Comparison of ENCODE assay signal across 9 cellular contexts in the genomic region with DNA sequence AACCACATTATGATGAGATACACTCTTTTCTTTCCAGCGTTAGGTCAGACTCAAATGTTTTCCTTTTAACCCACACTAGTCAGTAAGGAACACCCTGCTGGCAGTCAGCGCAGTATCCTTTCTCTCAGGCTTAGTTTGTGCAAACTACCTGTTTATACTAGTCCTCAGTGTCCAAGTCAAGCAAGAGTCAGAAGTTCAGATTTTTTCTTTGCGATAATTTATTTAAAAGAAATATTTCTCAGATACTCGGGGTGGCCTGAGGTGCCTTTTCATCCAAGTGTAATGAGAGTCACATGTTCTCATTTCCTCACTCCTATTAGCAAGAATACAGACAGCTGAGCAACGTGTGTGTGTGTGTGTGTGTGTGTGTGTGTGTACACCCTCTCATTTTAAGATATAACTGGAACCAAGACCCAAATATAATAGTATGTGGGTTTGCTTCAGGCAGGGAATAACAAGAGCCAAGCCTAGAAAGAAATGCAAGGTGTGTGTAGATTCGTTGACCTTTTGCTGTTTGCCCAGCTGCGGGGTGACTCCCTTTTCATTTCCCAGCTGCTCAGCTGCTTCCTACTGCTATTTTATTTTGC.
DNase-seq lines count a peak whose midpoint lies in the region; ATAC-seq and TF ChIP-seq lines count a peak whose summit lies in the region.
"Had no signal": no experiment of that assay in that cellular context is flagged by ENCODE, and none has a peak within 500 bp of the region (broad histone marks: within the 10 kb centered on the region; RNA-seq: fewer than 3 reads in every experiment).

No MANE protein-coding gene starts in this region.

- H4K20me1 ChIP-seq in IMR-90 (ENCODE audit: insufficient read depth, low read length) (no peaks in the 10 kb centered on the region), SK-N-SH (ENCODE audit: insufficient read depth) (no peaks in the 10 kb centered on the region)

- H3K4ac ChIP-seq in IMR-90 (ENCODE audit: low read depth, low read length) = 0 out of 2 replicates have a peak overlapping the region, but pooled peaks have one; percentile 7

- TF ChIP-seq RAD21 in IMR-90 (IDR thresholded peaks at IDR 0.05; ENCODE audit: low read length) (no peak), SK-N-SH (IDR thresholded peaks at IDR 0.05; ENCODE audit: low read length) (no peak)

- no peak overlapping the region for H4K91ac ChIP-seq in IMR-90 (ENCODE audit: insufficient read depth, low read depth, low read length)

- H3K9me1 ChIP-seq in IMR-90 (ENCODE audit: insufficient read depth, low read length) = peaks cover 9% of the 10 kb centered on the region

- no peak overlapping the region for H2AK5ac ChIP-seq in IMR-90 (ENCODE audit: low read depth, low read length)

- H3K9me2 ChIP-seq in SK-N-SH = no peaks in the 10 kb centered on the region

- TF ChIP-seq EP300 in SK-N-SH (IDR thresholded peaks at IDR 0.05; ENCODE audit: borderline replicate concordance in 1 of 2, low read depth in 1 of 2, low read length in 1 of 2) = no peak

- H3K4me1 ChIP-seq in IMR-90 (ENCODE audit: control insufficient read depth, insufficient read depth, low read length) (peaks cover 6% of the 10 kb centered on the region), SK-N-SH (ENCODE audit: control insufficient read depth in 1 of 2, insufficient read depth in 2 of 2, low read depth in 1 of 2, low read length in 1 of 2) (peaks cover 10 to 29% of the 10 kb centered on the region in 2 experiments; a peak in 3 of 4 replicates), heart left ventricle (peaks cover 0 to 20% (median 7%) of the 10 kb centered on the region in 12 donors), skeletal muscle satellite cell (ENCODE audit: control insufficient read depth, insufficient read depth, low read length) (peaks cover 27% of the 10 kb centered on the region)

- peak overlapping the region in 1 of 2 experiments; percentile 47; a peak in 1 of 4 replicates for H4K8ac ChIP-seq in IMR-90 (ENCODE audit: low read depth in 2 of 2, low read length in 2 of 2)

- WGBS in IMR-90 (ENCODE audit: extremely low coverage in 2 of 2, insufficient read length in 1 of 2), 2 experiments = no CpG with 5 or more reads among the region's 7 CpGs
- 40% methylated on average over 7 of the region's 7 CpGs for WGBS in SK-N-SH (ENCODE audit: low lambda C conversion rate)
- WGBS in heart left ventricle, 4 donors = 20 to 28% (median 23%) methylated on average over 7 of the region's 7 CpGs

- POLR2A ChIA-PET in IMR-90 (lab: Charles Lee; ENCODE audit: unreplicated experiment) = no interaction called here
- POLR2A ChIA-PET in SK-N-SH (lab: Yijun Ruan, JAX) = interaction anchor here (0.6 kb wide), 1 partner anchor 106 kb away, joined by 3 read pairs; no protein-coding TSS in a partner anchor

- H3K4me3 ChIP-seq in IMR-90 (ENCODE audit: insufficient read depth, low read depth, low read length) (no peak overlapping the region), SK-N-SH (ENCODE audit: low read depth in 2 of 2, low read length in 1 of 2) (no peak overlapping the region), heart left ventricle (peak overlapping the region in 6 of 12 donors; percentile 13 to 44 (median 20)), skeletal muscle satellite cell (ENCODE audit: low read length) (no peak overlapping the region)
- H3K4me3 ChIP-seq: GM12878 had no signal

- H4K5ac ChIP-seq in IMR-90 (ENCODE audit: low read depth, low read length) = 0 out of 2 replicates have a peak overlapping the region, but pooled peaks have one; percentile 8

- H3K14ac ChIP-seq in IMR-90 (replicated peaks; ENCODE audit: low read depth, low read length) = 0 out of 2 replicates have a peak overlapping the region, but pooled peaks have one; percentile 17

- H3F3A ChIP-seq in SK-N-SH (replicated peaks; ENCODE audit: insufficient read depth) = no peaks in the 10 kb centered on the region

- intact Hi-C loops in IMR-90 (cut with micrococcal nuclease) (no loop called here), heart left ventricle (cut with DNase I) (no loop called here)

- no peak overlapping the region for H2BK20ac ChIP-seq in IMR-90 (ENCODE audit: low read depth, low read length)

- H2AK9ac ChIP-seq in IMR-90 (replicated peaks; ENCODE audit: low read depth, low read length, poor library complexity) = no peak overlapping the region

- H3K36me3 ChIP-seq in IMR-90 (ENCODE audit: control insufficient read depth, insufficient read depth, low read length) (peaks cover 11% of the 10 kb centered on the region), SK-N-SH (replicated peaks in 1 of 2; ENCODE audit: control insufficient read depth in 1 of 2, insufficient read depth in 2 of 2, low read length in 1 of 2) (peaks cover 0 to 9% of the 10 kb centered on the region in 2 experiments), heart left ventricle (no peaks in the 10 kb centered on the region), skeletal muscle satellite cell (ENCODE audit: insufficient read depth, low read length) (peaks cover 19% of the 10 kb centered on the region)

- DNase-seq in IMR-90 = peak; percentile 74
- no peak for DNase-seq in SK-N-SH
- DNase-seq in heart left ventricle = peak in 1 of 5 donors; percentile 30
- DNase-seq in kidney glomerular epithelial cell (lab: John Stamatoyannopoulos, UW) = no peak
- no peak for DNase-seq in T-helper 2 cell
- DNase-seq in amygdala (lab: John Stamatoyannopoulos, UW) = no peak
- DNase-seq in cerebellum (ENCODE audit: low spot score) = no peak

- H3K4me2 ChIP-seq in IMR-90 (ENCODE audit: low read depth, low read length) = peak overlapping the region; percentile 31
- H3K4me2 ChIP-seq in SK-N-SH = 0 out of 2 replicates have a peak overlapping the region, but pooled peaks have one; percentile 21
- H3K4me2 ChIP-seq in skeletal muscle satellite cell (ENCODE audit: low read length) = peak overlapping the region; percentile 26

- H3K79me2 ChIP-seq in SK-N-SH (ENCODE audit: insufficient read depth) = no peaks in the 10 kb centered on the region; the same call in 1 of the 2 replicates

- peak overlapping the region; percentile 19; the same call in 1 of the 2 replicates for H3K23ac ChIP-seq in IMR-90 (ENCODE audit: low read depth, low read length)

- dilution Hi-C loops in IMR-90 (cut with HindIII; ENCODE audit: low sequenced_read_pairs, unreplicated experiment) = no loop called here

- TF ChIP-seq POLR2A in IMR-90 (IDR thresholded peaks at IDR 0.05; ENCODE audit: low read depth, low read length) (no peak), heart left ventricle (IDR thresholded peaks at IDR 0.05) (no peak)

- H2BK15ac ChIP-seq in IMR-90 (ENCODE audit: low read depth, low read length) = no peak overlapping the region

- peaks cover 35 to 68% of the 10 kb centered on the region in 2 experiments for H3K79me1 ChIP-seq in IMR-90 (ENCODE audit: low read depth in 1 of 2, low read length in 2 of 2)

- H3K56ac ChIP-seq in IMR-90 (ENCODE audit: extremely low read depth, insufficient read depth, low read length) = no peak overlapping the region

- no peak for TF ChIP-seq CTCF in IMR-90 (conservative IDR thresholded peaks at IDR 0.05; ENCODE audit: low read depth, low read length)
- no peak for TF ChIP-seq CTCF in SK-N-SH (IDR thresholded peaks at IDR 0.05)
- no peak for TF ChIP-seq CTCF in heart left ventricle (IDR thresholded peaks at IDR 0.05)

- no peak overlapping the region for H2BK120ac ChIP-seq in IMR-90 (ENCODE audit: low read depth, low read length)

- CTCF ChIA-PET in IMR-90 (lab: Yijun Ruan, JAX) (interaction anchor here (1.4 kb wide), 1 partner anchor 142 kb away, joined by 6 read pairs; no protein-coding TSS in a partner anchor), SK-N-SH (lab: Yijun Ruan, JAX) (interaction anchor here (0.9 to 2.5 kb wide), 4 partner anchors 12 to 195 kb away, joined by 3 to 13 read pairs (median 4); partner anchors contain the start of genes KICS2 and SRGAP1)

- H3K9me3 ChIP-seq in IMR-90 (ENCODE audit: control insufficient read depth, insufficient read depth, low read length) (no peaks in the 10 kb centered on the region), SK-N-SH (no peaks in the 10 kb centered on the region), heart left ventricle (peaks cover 0 to 12% (median 0%) of the 10 kb centered on the region in 12 donors), skeletal muscle satellite cell (replicated peaks; ENCODE audit: low read length) (no peaks in the 10 kb centered on the region)

- in situ Hi-C loops in IMR-90 (cut with MboI; ENCODE audit: low sequenced_read_pairs) = no loop called here

- H3K18ac ChIP-seq in IMR-90 (ENCODE audit: low read depth, low read length) = peak overlapping the region; percentile 42

- H3K27me3 ChIP-seq in IMR-90 (ENCODE audit: control insufficient read depth, insufficient read depth, low read length) (no peaks in the 10 kb centered on the region), SK-N-SH (ENCODE audit: insufficient read depth) (no peaks in the 10 kb centered on the region), heart left ventricle (no peaks in the 10 kb centered on the region), skeletal muscle satellite cell (ENCODE audit: control insufficient read depth, insufficient read depth, low read length) (no peaks in the 10 kb centered on the region)

- H3K9ac ChIP-seq in IMR-90 (ENCODE audit: low read depth, low read length) = no peak overlapping the region
- no peak overlapping the region for H3K9ac ChIP-seq in SK-N-SH
- H3K9ac ChIP-seq in skeletal muscle satellite cell (ENCODE audit: low read depth, low read length) = no peak overlapping the region

- no TSS peak for BruUV-seq in IMR-90 (replicated peaks; lab: Mats Ljungman, UMichigan)

- peak overlapping the region; percentile 61 for H2BK5ac ChIP-seq in IMR-90 (ENCODE audit: low read depth, low read length, poor library complexity, severe bottlenecking)

- H3K27ac ChIP-seq in IMR-90 (ENCODE audit: insufficient read depth, low read length) (peak overlapping the region; percentile 71), SK-N-SH (ENCODE audit: low read depth in 2 of 2, low read length in 1 of 2) (peak overlapping the region in 1 of 2 experiments; percentile 78; a peak in 2 of 4 replicates), heart left ventricle (peak overlapping the region in 6 of 12 donors; percentile 3 to 44 (median 15))

- ATAC-seq in IMR-90 (ENCODE audit: low read depth) = peak; percentile 73
- ATAC-seq in heart left ventricle = peak; percentile 53 to 76 (median 66)
- ATAC-seq: GM12878 had no signal

- no peak overlapping the region for H2AFZ ChIP-seq in IMR-90 (replicated peaks; ENCODE audit: low read length, poor library complexity)
- H2AFZ ChIP-seq in SK-N-SH (ENCODE audit: low read depth) = no peak overlapping the region

TF ChIP-seq in IMR-90, 13 proteins besides CTCF, POLR2A, EP300 and RAD21 (continues in another document):
- no peak for TF ChIP-seq MAFK (IDR thresholded peaks at IDR 0.05; ENCODE audit: low read depth, low read length)

TF ChIP-seq in SK-N-SH, 30 proteins besides CTCF, POLR2A, EP300 and RAD21 (continues in another document):
- TF ChIP-seq MXI1 (IDR thresholded peaks at IDR 0.05; ENCODE audit: low read depth, low read length) = no peak
- 0 out of 2 replicates have a peak, but pooled peaks have one; percentile 13 for TF ChIP-seq RCOR1 (IDR thresholded peaks at IDR 0.05; ENCODE audit: low read length)
